20 cellular contexts compared by ENCODE assay signal in the genomic region with DNA sequence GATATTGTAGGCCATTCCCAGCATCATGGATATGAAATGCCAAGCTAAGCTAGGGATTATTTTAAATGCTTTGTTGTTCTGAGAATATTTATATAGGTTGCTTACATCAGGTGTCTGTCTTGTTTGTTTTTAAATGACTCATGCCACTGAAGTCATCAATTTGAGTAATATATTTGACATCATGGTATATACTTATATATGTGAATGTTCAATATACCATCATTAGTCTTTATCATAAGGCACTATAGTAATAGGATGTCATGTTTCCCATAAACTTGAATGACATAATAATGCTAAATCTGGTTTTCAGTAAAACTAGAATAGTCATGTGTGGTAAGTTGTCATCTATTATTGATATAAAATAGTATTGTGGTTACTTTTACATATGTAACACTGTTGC. TPM values are rescaled to one million over a fixed set of nuclear protein-coding genes. Genes with fewer than 3 reads are reported as not detected.
A peak's percentile ranks its signal among the peaks of the same experiment; 100 is the strongest.
DNase-seq lines count a peak whose midpoint lies in the region; FAIRE-seq and TF ChIP-seq lines count a peak whose summit lies in the region.
"Had no signal": no experiment of that assay in that cellular context is flagged by ENCODE, and none has a peak within 500 bp of the region (broad histone marks: within the 10 kb centered on the region; RNA-seq: fewer than 3 reads in every experiment).

No MANE protein-coding gene starts in this region.

- in situ Hi-C loops in mammary epithelial cell (cut with MboI; ENCODE audit: low sequenced_read_pairs in 2 of 2), result no loop called here

- FAIRE-seq in RCC 7860 (lab: Jason Lieb, UNC) (peak; percentile 7), colon (lab: Jason Lieb, UNC) (peak; percentile 31), small intestine (lab: Jason Lieb, UNC) (no peak)
- FAIRE-seq: GM12878 had no signal

- no peak overlapping the region for H3K4me3 ChIP-seq in mammary epithelial cell (replicated peaks in 1 of 3; ENCODE audit: insufficient read depth in 1 of 3, low read depth in 2 of 3, low read length in 3 of 3)
- H3K4me3 ChIP-seq in small intestine (ENCODE audit: low read depth in 1 of 2, low read length in 2 of 2), result no peak overlapping the region
- H3K4me3 ChIP-seq: GM12878, GM23248, HAP-1 had no signal

- H3K36me3 ChIP-seq in mammary epithelial cell (ENCODE audit: insufficient read depth, low read length) (peaks cover under 1% of the 10 kb centered on the region), small intestine (ENCODE audit: control insufficient read depth in 2 of 2, insufficient read depth in 2 of 2, low read length in 2 of 2) (no peaks in the 10 kb centered on the region)
- H3K36me3 ChIP-seq: BE2C, HAP-1 had no signal

- no peaks in the 10 kb centered on the region for H4K20me1 ChIP-seq in mammary epithelial cell (ENCODE audit: insufficient read depth, low read length)

- intact Hi-C loops in MCF 10A (cut with micrococcal nuclease) (no loop called here), mammary epithelial cell (cut with micrococcal nuclease) (no loop called here)

- dilution Hi-C loops in mammary epithelial cell (cut with HindIII; ENCODE audit: low sequenced_read_pairs), result no loop called here

- peaks cover 20% of the 10 kb centered on the region for H3K36me3 Mint-ChIP-seq in MCF 10A (ENCODE audit: insufficient read depth, unreplicated experiment)

- no peak overlapping the region for H3K4me3 Mint-ChIP-seq in MCF 10A (ENCODE audit: unreplicated experiment)
- H3K4me3 Mint-ChIP-seq: CD4-positive, CD25-positive, alpha-beta regulatory T cell; CD8-positive, alpha-beta memory T cell had no signal

- CTCF ChIA-PET in MCF 10A (lab: Yijun Ruan, JAX), result interaction anchor here (0.7 kb wide), 1 partner anchor 209 kb away, joined by 3 read pairs; no protein-coding TSS in a partner anchor
- CTCF ChIA-PET in mammary epithelial cell (lab: Charles Lee; ENCODE audit: low non-redundant PET), result no interaction called here

- H3K4me1 Mint-ChIP-seq in MCF 10A (ENCODE audit: insufficient read depth, unreplicated experiment), result peaks cover 26% of the 10 kb centered on the region

- H3K9ac ChIP-seq in mammary epithelial cell (ENCODE audit: insufficient read depth, low read length), result no peak overlapping the region
- H3K9ac ChIP-seq: GM23248 had no signal

- no peak for DNase-seq in MCF 10A (ENCODE audit: unreplicated experiment)
- no peak for DNase-seq in mammary epithelial cell
- no peak for DNase-seq in RCC 7860 (ENCODE audit: low spot score)
- no peak for DNase-seq in NOMO-1 treated with DMSO at 0.1 percent for 48 hours (lab: John Stamatoyannopoulos, UW; ENCODE audit: unreplicated experiment)
- no peak for DNase-seq in activated CD4-positive, alpha-beta T cell treated with anti-CD3 and anti-CD28 coated beads, Interleukin-2, amount 50 U/mL, for 48 hours
- DNase-seq in small intestine, result no peak
- DNase-seq: ACHN; BE2C; C1 segment of cervical spinal cord; Caco-2; CD4-positive, CD25-positive, alpha-beta regulatory T cell; CD8-positive, alpha-beta memory T cell; DMS153; DND-41; EL; GM23248 had no signal

- H3K27ac Mint-ChIP-seq in MCF 10A (ENCODE audit: low read depth, unreplicated experiment), result peak overlapping the region; percentile 33
- H3K27ac Mint-ChIP-seq: CD4-positive, CD25-positive, alpha-beta regulatory T cell had no signal

- BruUV-seq in MCF 10A (replicated peaks; lab: Mats Ljungman, UMichigan) (no TSS peak), mammary epithelial cell (replicated peaks; lab: Mats Ljungman, UMichigan) (no TSS peak)

- H3K27me3 Mint-ChIP-seq in MCF 10A (ENCODE audit: insufficient read depth, unreplicated experiment), result no peaks in the 10 kb centered on the region
- H3K27me3 Mint-ChIP-seq: CD4-positive, CD25-positive, alpha-beta regulatory T cell; CD8-positive, alpha-beta memory T cell had no signal

- no peak overlapping the region for H2AFZ ChIP-seq in mammary epithelial cell (ENCODE audit: low read depth, low read length)
- H2AFZ ChIP-seq: GM23248 had no signal

- no peak overlapping the region for H3K27ac ChIP-seq in mammary epithelial cell (ENCODE audit: insufficient read depth, low read depth, low read length)
- peak overlapping the region; percentile 10 for H3K27ac ChIP-seq in temporal lobe (ENCODE audit: low read depth, low read length)
- no peak overlapping the region for H3K27ac ChIP-seq in small intestine (ENCODE audit: low read depth in 1 of 2, low read length in 1 of 2)
- H3K27ac ChIP-seq: GM23248 had no signal

- H3K27me3 ChIP-seq in mammary epithelial cell (ENCODE audit: insufficient read depth, low read length), result no peaks in the 10 kb centered on the region
- no peaks in the 10 kb centered on the region for H3K27me3 ChIP-seq in small intestine (ENCODE audit: control insufficient read depth in 2 of 2, insufficient read depth in 2 of 2, low read length in 2 of 2)
- H3K27me3 ChIP-seq: BE2C had no signal

- no peak overlapping the region for H3K4me2 ChIP-seq in mammary epithelial cell (ENCODE audit: insufficient read depth, low read depth, low read length)

- H3K9me3 ChIP-seq in mammary epithelial cell (replicated peaks; ENCODE audit: insufficient read depth, low read length) (no peaks in the 10 kb centered on the region), small intestine (ENCODE audit: control insufficient read depth, low read depth) (no peaks in the 10 kb centered on the region)
- H3K9me3 ChIP-seq: BE2C, Caco-2, HAP-1 had no signal

- TF ChIP-seq CTCF in MCF 10A (IDR thresholded peaks at IDR 0.05; ENCODE audit: unreplicated experiment) (no peak), mammary epithelial cell (conservative IDR thresholded peaks at IDR 0.05 in 1 of 2, IDR thresholded peaks at IDR 0.05 in 1 of 2; ENCODE audit: extremely low read depth in 1 of 2, insufficient read depth in 1 of 2, low read depth in 1 of 2, low read length in 2 of 2) (no peak)

- POLR2A ChIA-PET in MCF 10A (lab: Yijun Ruan, JAX), result interaction anchor here (1.3 to 10.2 kb wide), 2 partner anchors 11 to 101 kb away, joined by 5 to 78 read pairs; partner anchors contain the start of genes ABHD17B and C9orf85

- H3K79me2 ChIP-seq in mammary epithelial cell (ENCODE audit: insufficient read depth, low read length), result peaks cover 75% of the 10 kb centered on the region

- peaks cover 28% of the 10 kb centered on the region for H3K4me1 ChIP-seq in mammary epithelial cell (ENCODE audit: insufficient read depth, low read length)
- peaks cover 0 to 4% of the 10 kb centered on the region in 2 donors for H3K4me1 ChIP-seq in small intestine (ENCODE audit: control insufficient read depth in 2 of 2, insufficient read depth in 1 of 2, low read depth in 1 of 2, low read length in 1 of 2)
- H3K4me1 ChIP-seq: BE2C, Caco-2 had no signal

- no peaks in the 10 kb centered on the region for H3K9me3 Mint-ChIP-seq in MCF 10A (ENCODE audit: unreplicated experiment)
- H3K9me3 Mint-ChIP-seq: CD4-positive, CD25-positive, alpha-beta regulatory T cell; CD8-positive, alpha-beta memory T cell had no signal

RNA-seq across cellular contexts. Expression of gene C9orf85, which starts 13.1 kb away (rescaled TPM):
- total RNA-seq in MCF 10A (2022) (19.6 and 23.3 TPM in 2 replicates), mammary epithelial cell (10 to 100 TPM; 13.7 to 20.4 TPM), temporal lobe (13.3 TPM)
- polyA plus RNA-seq in mammary epithelial cell (11.2 TPM), small intestine (10 to 100 TPM; 14.1 to 35.7 (median 22.1) TPM)
- not detected for polyA minus RNA-seq in mammary epithelial cell

RNA-seq across cellular contexts. Expression of gene ABHD17B, which starts 13.6 kb away (rescaled TPM):
- total RNA-seq in MCF 10A (2022) (10.4 and 10.5 TPM in 2 replicates), mammary epithelial cell (10 to 100 TPM; 13.2 to 26.8 TPM), temporal lobe (57.0 TPM)
- polyA plus RNA-seq in mammary epithelial cell (10.0 TPM), small intestine (10 to 100 TPM; 12.5 to 28.0 (median 21.9) TPM)
- polyA minus RNA-seq in mammary epithelial cell, result 8.5 TPM
